ENCODE assay signal across 8 cellular contexts in genomic region chr17:19398301-19399181, GRCh38. TPM values are rescaled to one million over a fixed set of nuclear protein-coding genes. Genes with fewer than 3 reads are reported as not detected.
DNase-seq lines count a peak whose midpoint lies in the region; TF ChIP-seq lines count a peak whose summit lies in the region.

No MANE protein-coding gene starts in this region.

- H3K4me1 Mint-ChIP-seq in nephron, result peaks cover 30% of the 10 kb centered on the region
- no peaks in the 10 kb centered on the region for H3K4me1 Mint-ChIP-seq in activated CD4-positive, alpha-beta memory T cell treated with anti-CD3 and anti-CD28 coated beads, Interleukin-2, amount 10 ng/mL, durations not matched to agents 7 days and 5 days

- no peaks in the 10 kb centered on the region for H3K36me3 Mint-ChIP-seq in nephron (ENCODE audit: low read depth)
- no peaks in the 10 kb centered on the region for H3K36me3 Mint-ChIP-seq in activated CD4-positive, alpha-beta memory T cell treated with anti-CD3 and anti-CD28 coated beads, Interleukin-2, amount 10 ng/mL, durations not matched to agents 7 days and 5 days (ENCODE audit: low read depth)

- no peaks in the 10 kb centered on the region for H3K9me3 Mint-ChIP-seq in nephron
- no peaks in the 10 kb centered on the region for H3K9me3 Mint-ChIP-seq in activated CD4-positive, alpha-beta memory T cell treated with anti-CD3 and anti-CD28 coated beads, Interleukin-2, amount 10 ng/mL, durations not matched to agents 7 days and 5 days

- peak overlapping the region; percentile 80 to 91 (median 88) for H3K27ac Mint-ChIP-seq in nephron
- no peak overlapping the region for H3K27ac Mint-ChIP-seq in activated CD4-positive, alpha-beta memory T cell treated with anti-CD3 and anti-CD28 coated beads, Interleukin-2, amount 10 ng/mL, durations not matched to agents 7 days and 5 days

- POLR2A ChIA-PET in activated CD4-positive, alpha-beta memory T cell treated with anti-CD3 and anti-CD28 coated beads, Interleukin-2, amount 10 ng/mL, durations not matched to agents 7 days and 5 days (lab: Charles Lee), result no interaction called here

- TF ChIP-seq CTCF in epithelial cell of esophagus (IDR thresholded peaks at IDR 0.05; ENCODE audit: insufficient read depth, low read depth, low read length, missing control alignments) (no peak), nephron (IDR thresholded peaks at IDR 0.05; ENCODE audit: unreplicated experiment in 3 of 3) (no peak)

- no peak overlapping the region for H3K4me3 ChIP-seq in epithelial cell of esophagus (ENCODE audit: low read length)

- CTCF ChIA-PET in activated CD4-positive, alpha-beta memory T cell treated with anti-CD3 and anti-CD28 coated beads, Interleukin-2, amount 10 ng/mL, durations not matched to agents 7 days and 5 days (lab: Charles Lee), result no interaction called here

- DNase-seq in Daoy (ENCODE audit: low read depth), result peak; percentile 63
- peak; percentile 33 for DNase-seq in NCI-H748 treated with DMSO at 0.1 percent for 48 hours (lab: John Stamatoyannopoulos, UW)
- DNase-seq in epithelial cell of esophagus (ENCODE audit: low read depth), result peak; percentile 56
- DNase-seq in T-helper 2 cell, result no peak
- DNase-seq in stimulated activated CD4-positive, alpha-beta T cell treated with anti-CD3 and anti-CD28 coated beads, Interleukin-15, amount 100 ng/mL, for 24 hours, result no peak
- no peak for DNase-seq in activated CD4-positive, CD25-positive, alpha-beta regulatory T cell (lab: John Stamatoyannopoulos, UW)
- DNase-seq in activated CD4-positive, alpha-beta memory T cell treated with anti-CD3 and anti-CD28 coated beads, Interleukin-2, amount 10 ng/mL, durations not matched to agents 7 days and 5 days, result no peak

- peak overlapping the region in 2 of 3 experiments; percentile 2 to 14 for H3K4me3 Mint-ChIP-seq in nephron
- no peak overlapping the region for H3K4me3 Mint-ChIP-seq in activated CD4-positive, alpha-beta memory T cell treated with anti-CD3 and anti-CD28 coated beads, Interleukin-2, amount 10 ng/mL, durations not matched to agents 7 days and 5 days

- no peaks in the 10 kb centered on the region for H3K27me3 Mint-ChIP-seq in nephron (ENCODE audit: low read depth)
- peaks cover 20% of the 10 kb centered on the region for H3K27me3 Mint-ChIP-seq in activated CD4-positive, alpha-beta memory T cell treated with anti-CD3 and anti-CD28 coated beads, Interleukin-2, amount 10 ng/mL, durations not matched to agents 7 days and 5 days

RNA-seq across cellular contexts. Expression of gene MFAP4, which starts 11.6 kb away (rescaled TPM):
- total RNA-seq in Daoy (2014; rRNA removed; shearing (Covaris generic)), result 0.24 and 0.69 TPM in 2 replicates
- not detected for total RNA-seq in activated CD4-positive, alpha-beta memory T cell treated with anti-CD3 and anti-CD28 coated beads, Interleukin-2, amount 10 ng/mL, durations not matched to agents 7 days and 5 days

RNA-seq across cellular contexts. Expression of gene RNF112, which starts 12.5 kb away (rescaled TPM):
- total RNA-seq in Daoy (2014; rRNA removed; shearing (Covaris generic)), result 0.11 and 0.57 TPM in 2 replicates
- total RNA-seq in activated CD4-positive, alpha-beta memory T cell treated with anti-CD3 and anti-CD28 coated beads, Interleukin-2, amount 10 ng/mL, durations not matched to agents 7 days and 5 days, result under 1 TPM; 0.58 to 0.60 TPM

RNA-seq across cellular contexts. Expression of gene MAPK7, which starts 20.2 kb away (rescaled TPM):
- 6.0 and 11.7 TPM in 2 replicates for total RNA-seq in Daoy (2014; rRNA removed; shearing (Covaris generic))
- 10 to 100 TPM; 40.6 to 41.4 TPM for total RNA-seq in activated CD4-positive, alpha-beta memory T cell treated with anti-CD3 and anti-CD28 coated beads, Interleukin-2, amount 10 ng/mL, durations not matched to agents 7 days and 5 days

RNA-seq across cellular contexts. Expression of gene B9D1, which starts 36.0 kb away (rescaled TPM):
- 33.8 and 42.5 TPM in 2 replicates for total RNA-seq in Daoy (2014; rRNA removed; shearing (Covaris generic))
- 1 to 10 TPM; 2.7 to 3.1 TPM for total RNA-seq in activated CD4-positive, alpha-beta memory T cell treated with anti-CD3 and anti-CD28 coated beads, Interleukin-2, amount 10 ng/mL, durations not matched to agents 7 days and 5 days

Comparison
In these comparisons a context has a peak if more than half of its experiments do, and no peak if none do; other contexts are left out.
1. DNase-seq: peak in Daoy (single experiment), NCI-H748 treated with DMSO at 0.1 percent for 48 hours (single experiment) and epithelial cell of esophagus (single experiment); none in T-helper 2 cell (0 of 5), stimulated activated CD4-positive, alpha-beta T cell treated with anti-CD3 and anti-CD28 coated beads, Interleukin-15, amount 100 ng/mL, for 24 hours (single experiment), activated CD4-positive, CD25-positive, alpha-beta regulatory T cell (0 of 4) and activated CD4-positive, alpha-beta memory T cell treated with anti-CD3 and anti-CD28 coated beads, Interleukin-2, amount 10 ng/mL, durations not matched to agents 7 days and 5 days (single experiment).